In the genomic region with DNA sequence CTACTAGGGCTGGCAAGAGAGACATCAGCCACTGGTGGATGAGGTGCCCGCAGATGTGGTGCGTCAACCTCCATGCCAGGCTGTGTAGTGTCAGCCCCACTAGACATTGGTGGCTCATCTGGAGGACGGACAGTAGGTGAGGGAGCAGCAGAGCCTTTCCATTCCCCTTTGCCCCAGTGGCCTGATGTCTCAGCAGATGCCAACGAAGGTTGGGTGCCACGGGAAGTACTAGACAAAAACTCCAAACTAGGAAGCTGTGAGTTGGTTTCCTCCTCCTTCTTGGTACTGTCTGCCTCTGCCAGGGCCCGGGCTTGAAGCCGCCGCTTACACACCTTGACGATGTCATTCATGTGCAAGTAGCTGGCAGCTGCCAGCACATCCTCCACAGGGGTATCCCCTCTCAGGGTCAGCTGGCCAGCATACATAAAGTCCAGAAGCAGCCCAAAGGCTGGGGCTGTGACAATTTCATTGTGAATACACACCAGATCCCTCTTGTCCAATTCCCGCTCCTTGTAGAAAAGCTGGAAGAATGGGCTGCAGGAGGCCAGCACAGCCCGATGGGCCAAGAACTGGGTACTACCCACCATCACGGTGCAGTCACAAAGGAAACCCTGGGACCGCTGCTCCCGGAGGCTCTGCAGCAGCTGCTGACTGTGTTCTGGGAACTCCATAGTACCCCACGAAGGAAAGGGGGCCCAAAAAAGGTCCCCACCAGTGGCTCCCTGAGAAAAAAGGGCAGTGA, we compare ENCODE assay signal across 8 cellular contexts. TPM values are rescaled to one million over a fixed set of nuclear protein-coding genes. Genes with fewer than 3 reads are reported as not detected.
DNase-seq lines count a peak whose midpoint lies in the region; ATAC-seq and TF ChIP-seq lines count a peak whose summit lies in the region.

No MANE protein-coding gene starts in this region.

- POLR2A ChIA-PET in naive thymus-derived CD4-positive, alpha-beta T cell (lab: Charles Lee): interaction anchor here (0.8 to 7.7 kb wide), 45 partner anchors 9 to 1486 kb away, joined by 3 to 195 read pairs (median 6); a partner anchor contains a TSS

- TF ChIP-seq CTCF in chondrocyte (IDR thresholded peaks at IDR 0.05) (no peak), GM10266 (IDR thresholded peaks at IDR 0.05; ENCODE audit: control insufficient read depth, insufficient read depth, low read depth, missing control alignments) (no peak)

- H3K36me3 ChIP-seq in BLaER1 (peaks cover 27% of the 10 kb centered on the region), HUES64 (ENCODE audit: insufficient read depth, low read length) (peaks cover 38% of the 10 kb centered on the region)
- H3K36me3 ChIP-seq in naive thymus-derived CD4-positive, alpha-beta T cell (ENCODE audit: control insufficient read depth in 2 of 3, insufficient read depth in 3 of 3, low read length in 3 of 3): peaks cover 0 to 17% (median 0%) of the 10 kb centered on the region in 3 experiments

- H3K9me3 ChIP-seq in BLaER1 (no peaks in the 10 kb centered on the region), HUES64 (ENCODE audit: insufficient read depth, low read depth, low read length) (no peaks in the 10 kb centered on the region)
- no peaks in the 10 kb centered on the region for H3K9me3 ChIP-seq in naive thymus-derived CD4-positive, alpha-beta T cell (ENCODE audit: control insufficient read depth in 2 of 3, low read length in 3 of 3)

- intact Hi-C loops in naive thymus-derived CD4-positive, alpha-beta T cell (cut with micrococcal nuclease): loop anchor here (1.0 kb wide), 4 partner anchors 8 to 103 kb away; a partner anchor contains a TSS

- H3K27ac ChIP-seq in BLaER1: peak overlapping the region; percentile 95
- H3K27ac ChIP-seq in HUES64 (ENCODE audit: low read depth, low read length): peak overlapping the region; percentile 87
- H3K27ac ChIP-seq in naive thymus-derived CD4-positive, alpha-beta T cell (ENCODE audit: low read depth, low read length): peak overlapping the region; percentile 83

- H3K36me3 Mint-ChIP-seq in chondrocyte (ENCODE audit: low read depth): peaks cover 5% of the 10 kb centered on the region
- peaks cover 0 to 12% (median 4%) of the 10 kb centered on the region in 5 donors for H3K36me3 Mint-ChIP-seq in naive thymus-derived CD4-positive, alpha-beta T cell

- H3K27me3 Mint-ChIP-seq in chondrocyte (ENCODE audit: low read depth): no peaks in the 10 kb centered on the region
- H3K27me3 Mint-ChIP-seq in naive thymus-derived CD4-positive, alpha-beta T cell: no peaks in the 10 kb centered on the region

- H3K4me1 ChIP-seq in BLaER1: peaks cover 45% of the 10 kb centered on the region
- H3K4me1 ChIP-seq in HUES64 (ENCODE audit: insufficient read depth, low read length): peaks cover 5% of the 10 kb centered on the region; the same call in 1 of the 2 replicates
- peaks cover 15 to 16% of the 10 kb centered on the region in 2 donors for H3K4me1 ChIP-seq in naive thymus-derived CD4-positive, alpha-beta T cell (ENCODE audit: control insufficient read depth in 2 of 2, insufficient read depth in 2 of 2, low read length in 2 of 2)

- CTCF ChIA-PET in naive thymus-derived CD4-positive, alpha-beta T cell (lab: Charles Lee): interaction anchor here (0.6 to 2.1 kb wide), 11 partner anchors 9 to 162 kb away, joined by 3 to 17 read pairs (median 5); a partner anchor contains a TSS

- peak overlapping the region; percentile 96 for H3K4me2 ChIP-seq in BLaER1

- DNase-seq in chondrocyte (ENCODE audit: low spot score) (peak; percentile 81), KBM-7 (no peak), GM10266 (ENCODE audit: extremely low spot score) (no peak), NCI-H2029 treated with DMSO at 0.1 percent for 48 hours (lab: John Stamatoyannopoulos, UW) (no peak)
- DNase-seq in naive thymus-derived CD4-positive, alpha-beta T cell: no peak

- no peaks in the 10 kb centered on the region for H3K9me3 Mint-ChIP-seq in chondrocyte (ENCODE audit: low read depth)
- H3K9me3 Mint-ChIP-seq in naive thymus-derived CD4-positive, alpha-beta T cell: no peaks in the 10 kb centered on the region

- H3K27me3 ChIP-seq in BLaER1: no peaks in the 10 kb centered on the region
- no peaks in the 10 kb centered on the region for H3K27me3 ChIP-seq in HUES64 (ENCODE audit: insufficient read depth, low read length)
- H3K27me3 ChIP-seq in naive thymus-derived CD4-positive, alpha-beta T cell (ENCODE audit: control insufficient read depth in 2 of 2, insufficient read depth in 2 of 2, low read length in 2 of 2): no peaks in the 10 kb centered on the region

- in situ Hi-C loops in KBM-7 (cut with MboI; ENCODE audit: low pct_unique_long_range_greater_than_20kb, low sequenced_read_pairs): no loop called here

- WGBS in HUES64: 91% methylated on average over 15 of the region's 15 CpGs

- H3K4me3 Mint-ChIP-seq in chondrocyte (ENCODE audit: unreplicated experiment): peak overlapping the region; percentile 97
- H3K4me3 Mint-ChIP-seq in naive thymus-derived CD4-positive, alpha-beta T cell: peak overlapping the region; percentile 86 to 100 (median 98)

- H3K9ac ChIP-seq in BLaER1: peak overlapping the region; percentile 91; the same call in 1 of the 2 replicates
- H3K9ac ChIP-seq in HUES64 (ENCODE audit: low read depth, low read length): no peak overlapping the region

- H3K4me3 ChIP-seq in BLaER1 (peak overlapping the region; percentile 73), HUES64 (ENCODE audit: low read length) (peak overlapping the region; percentile 83)
- H3K4me3 ChIP-seq in naive thymus-derived CD4-positive, alpha-beta T cell (ENCODE audit: low read length): peak overlapping the region; percentile 94

- H4K20me1 ChIP-seq in BLaER1: peaks cover 6% of the 10 kb centered on the region; the same call in 1 of the 2 replicates

- H3K27ac Mint-ChIP-seq in chondrocyte (ENCODE audit: unreplicated experiment): peak overlapping the region; percentile 99
- peak overlapping the region; percentile 93 to 99 (median 95) for H3K27ac Mint-ChIP-seq in naive thymus-derived CD4-positive, alpha-beta T cell

- peaks cover 26% of the 10 kb centered on the region for H3K4me1 Mint-ChIP-seq in chondrocyte (ENCODE audit: low read depth)
- peaks cover 12 to 44% (median 32%) of the 10 kb centered on the region in 7 donors for H3K4me1 Mint-ChIP-seq in naive thymus-derived CD4-positive, alpha-beta T cell

- ATAC-seq in naive thymus-derived CD4-positive, alpha-beta T cell: no peak
- no peak for ATAC-seq in GM19463 (IDR thresholded peaks at IDR 0.05; ENCODE audit: unreplicated experiment)

RNA-seq across cellular contexts. Expression of a gene that starts 0.8 kb away (rescaled TPM):
- polyA plus RNA-seq in HUES64 (2013, experiment 1 of 2): 15.0 TPM
- 19.1 TPM for polyA plus RNA-seq in HUES64 (2013, experiment 2 of 2)
- 10.2 to 13.0 TPM (median 11.3 TPM) in 3 replicates for total RNA-seq in chondrocyte
- 10 to 100 TPM in 3 of 5 experiments, 1 to 10 TPM in 2; 6.4 to 24.1 (median 19.0) TPM for total RNA-seq in naive thymus-derived CD4-positive, alpha-beta T cell
- 1 to 10 TPM; 4.1 to 7.7 TPM for polyA plus RNA-seq in naive thymus-derived CD4-positive, alpha-beta T cell

RNA-seq across cellular contexts. Expression of a gene that starts 8.2 kb away (rescaled TPM):
- polyA plus RNA-seq in HUES64 (2013, experiment 1 of 2): 113 TPM
- 109 TPM for polyA plus RNA-seq in HUES64 (2013, experiment 2 of 2)
- 75.9 to 77.8 TPM (median 77.0 TPM) in 3 replicates for total RNA-seq in chondrocyte
- total RNA-seq in naive thymus-derived CD4-positive, alpha-beta T cell: 100 to 1,000 TPM in 1 of 5 experiments, 10 to 100 TPM in 4; 62.7 to 109 (median 77.8) TPM
- 100 to 1,000 TPM; 225 to 245 TPM for polyA plus RNA-seq in naive thymus-derived CD4-positive, alpha-beta T cell

RNA-seq across cellular contexts. Expression of a gene that starts 18.0 kb away (rescaled TPM):
- polyA plus RNA-seq in HUES64 (2013, experiment 1 of 2): 20.6 TPM
- 27.1 TPM for polyA plus RNA-seq in HUES64 (2013, experiment 2 of 2)
- 18.8 to 31.0 TPM (median 21.4 TPM) in 3 replicates for total RNA-seq in chondrocyte
- 10 to 100 TPM; 13.1 to 34.9 (median 24.1) TPM for total RNA-seq in naive thymus-derived CD4-positive, alpha-beta T cell
- 10 to 100 TPM in 1 of 2 donors, 1 to 10 TPM in 1; 8.4 to 13.9 TPM for polyA plus RNA-seq in naive thymus-derived CD4-positive, alpha-beta T cell

RNA-seq across cellular contexts. Expression of a gene that starts 24.9 kb away (rescaled TPM):
- polyA plus RNA-seq in HUES64 (2013, experiment 1 of 2): 29.0 TPM
- 32.7 TPM for polyA plus RNA-seq in HUES64 (2013, experiment 2 of 2)
- total RNA-seq in chondrocyte: 33.0 to 36.8 TPM (median 36.7 TPM) in 3 replicates
- total RNA-seq in naive thymus-derived CD4-positive, alpha-beta T cell: 10 to 100 TPM; 13.1 to 53.0 (median 47.1) TPM
- polyA plus RNA-seq in naive thymus-derived CD4-positive, alpha-beta T cell: 10 to 100 TPM; 12.0 to 29.3 TPM

RNA-seq across cellular contexts. Expression of a gene that starts 25.9 kb away (rescaled TPM):
- polyA plus RNA-seq in HUES64 (2013, experiment 1 of 2): 30.0 TPM
- polyA plus RNA-seq in HUES64 (2013, experiment 2 of 2): 35.5 TPM
- 43.6 to 53.8 TPM (median 45.6 TPM) in 3 replicates for total RNA-seq in chondrocyte
- total RNA-seq in naive thymus-derived CD4-positive, alpha-beta T cell: 10 to 100 TPM; 43.4 to 77.5 (median 65.3) TPM
- 1 to 10 TPM; 1.9 TPM for polyA plus RNA-seq in naive thymus-derived CD4-positive, alpha-beta T cell
